ENCODE assay signal across 11 cellular contexts in genomic region chr6:166499350-166500163, GRCh38.
DNase-seq lines count a peak whose midpoint lies in the region; ATAC-seq and TF ChIP-seq lines count a peak whose summit lies in the region.
"Had no signal": no experiment of that assay in that cellular context is flagged by ENCODE, and none has a peak within 500 bp of the region (broad histone marks: within the 10 kb centered on the region; RNA-seq: fewer than 3 reads in every experiment).

No MANE protein-coding gene starts in this region.

- intact Hi-C loops in activated naive CD4-positive, alpha-beta T cell treated with anti-CD3 and anti-CD28 coated beads for 36 hours (cut with micrococcal nuclease), result loop anchor here (1.0 kb wide), 1 partner anchor 11 kb away; no protein-coding TSS in a partner anchor

- no peaks in the 10 kb centered on the region for H3K79me2 ChIP-seq in hepatocyte

- H3K4me3 ChIP-seq in hepatocyte, result no peak overlapping the region
- H3K4me3 ChIP-seq: gastrocnemius medialis, tibial nerve had no signal

- no peaks in the 10 kb centered on the region for H3K36me3 ChIP-seq in hepatocyte (replicated peaks; ENCODE audit: insufficient read depth, low read depth)

- H4K20me1 ChIP-seq in hepatocyte (ENCODE audit: insufficient read depth, poor library complexity, severe bottlenecking), result no peaks in the 10 kb centered on the region

- H3K27ac ChIP-seq in hepatocyte, result no peak overlapping the region
- H3K27ac ChIP-seq: gastrocnemius medialis, tibial nerve had no signal

- over 99% methylated on average over 7 of the region's 7 CpGs for WGBS in hepatocyte (ENCODE audit: low lambda C conversion rate, missing lambda C conversion rate)

- peaks cover 18% of the 10 kb centered on the region for H3K4me1 Mint-ChIP-seq in activated naive CD4-positive, alpha-beta T cell treated with anti-CD3 and anti-CD28 coated beads for 36 hours (ENCODE audit: low read depth)
- peaks cover 11% of the 10 kb centered on the region for H3K4me1 Mint-ChIP-seq in stimulated activated naive CD8-positive, alpha-beta T cell treated with anti-CD3 and anti-CD28 coated beads, Interleukin-15, Interleukin-2, amounts not matched to agents 100 ng/mL and 50 ng/mL, for 24 hours (ENCODE audit: low read depth)

- H3K27me3 ChIP-seq in hepatocyte, result no peaks in the 10 kb centered on the region
- H3K27me3 ChIP-seq: gastrocnemius medialis, tibial nerve had no signal

- H3K4me1 ChIP-seq in hepatocyte (ENCODE audit: insufficient read depth), result no peaks in the 10 kb centered on the region

- no peak overlapping the region for H3K4me3 Mint-ChIP-seq in activated naive CD4-positive, alpha-beta T cell treated with anti-CD3 and anti-CD28 coated beads for 36 hours
- no peak overlapping the region for H3K4me3 Mint-ChIP-seq in stimulated activated naive CD8-positive, alpha-beta T cell treated with anti-CD3 and anti-CD28 coated beads, Interleukin-15, Interleukin-2, amounts not matched to agents 100 ng/mL and 50 ng/mL, for 24 hours

- H3K9me3 Mint-ChIP-seq in activated naive CD4-positive, alpha-beta T cell treated with anti-CD3 and anti-CD28 coated beads for 36 hours, result no peaks in the 10 kb centered on the region
- H3K9me3 Mint-ChIP-seq in stimulated activated naive CD8-positive, alpha-beta T cell treated with anti-CD3 and anti-CD28 coated beads, Interleukin-15, Interleukin-2, amounts not matched to agents 100 ng/mL and 50 ng/mL, for 24 hours, result no peaks in the 10 kb centered on the region

- ATAC-seq in GM21737 (IDR thresholded peaks at IDR 0.05; ENCODE audit: unreplicated experiment) (peak; percentile 48), HG03460 (IDR thresholded peaks at IDR 0.05; ENCODE audit: unreplicated experiment) (peak; percentile 68)
- ATAC-seq: gastrocnemius medialis had no signal

- no peaks in the 10 kb centered on the region for H3K9me3 ChIP-seq in hepatocyte (ENCODE audit: low read depth)
- H3K9me3 ChIP-seq: gastrocnemius medialis, tibial nerve had no signal

- CTCF ChIA-PET in activated naive CD4-positive, alpha-beta T cell treated with anti-CD3 and anti-CD28 coated beads for 36 hours (lab: Charles Lee), result no interaction called here

- no peak overlapping the region for H2AFZ ChIP-seq in hepatocyte

- no peak overlapping the region for H3K27ac Mint-ChIP-seq in activated naive CD4-positive, alpha-beta T cell treated with anti-CD3 and anti-CD28 coated beads for 36 hours
- peak overlapping the region; percentile 17 for H3K27ac Mint-ChIP-seq in stimulated activated naive CD8-positive, alpha-beta T cell treated with anti-CD3 and anti-CD28 coated beads, Interleukin-15, Interleukin-2, amounts not matched to agents 100 ng/mL and 50 ng/mL, for 24 hours

- in situ Hi-C loops in G401 (cut with HindIII; ENCODE audit: low sequenced_read_pairs), result no loop called here

- DNase-seq in activated naive CD4-positive, alpha-beta T cell treated with anti-CD3 and anti-CD28 coated beads for 36 hours, result peak; percentile 16
- no peak for DNase-seq in activated naive CD4-positive, alpha-beta T cell treated with anti-CD3 and anti-CD28 coated beads, Interleukin-2, amount 50 U/mL, for 16 hours
- DNase-seq in hepatocyte (ENCODE audit: low spot score), result no peak
- no peak for DNase-seq in G401 (ENCODE audit: low spot score)
- DNase-seq in cerebellar cortex (ENCODE audit: low spot score), result no peak
- DNase-seq: gastrocnemius medialis, NCI-H1436 treated with DMSO at 0.1 percent for 48 hours had no signal

- no peak for TF ChIP-seq CTCF in hepatocyte (IDR thresholded peaks at IDR 0.05; ENCODE audit: poor library complexity)

- H3K4me2 ChIP-seq in hepatocyte, result no peak overlapping the region

- no peaks in the 10 kb centered on the region for H3K9me2 ChIP-seq in hepatocyte (replicated peaks; ENCODE audit: insufficient read depth)

- H3K36me3 Mint-ChIP-seq in activated naive CD4-positive, alpha-beta T cell treated with anti-CD3 and anti-CD28 coated beads for 36 hours (ENCODE audit: low read depth), result peaks cover 2% of the 10 kb centered on the region
- H3K36me3 Mint-ChIP-seq in stimulated activated naive CD8-positive, alpha-beta T cell treated with anti-CD3 and anti-CD28 coated beads, Interleukin-15, Interleukin-2, amounts not matched to agents 100 ng/mL and 50 ng/mL, for 24 hours (ENCODE audit: low read depth), result no peaks in the 10 kb centered on the region

- no peaks in the 10 kb centered on the region for H3K27me3 Mint-ChIP-seq in activated naive CD4-positive, alpha-beta T cell treated with anti-CD3 and anti-CD28 coated beads for 36 hours (ENCODE audit: low read depth)
- H3K27me3 Mint-ChIP-seq in stimulated activated naive CD8-positive, alpha-beta T cell treated with anti-CD3 and anti-CD28 coated beads, Interleukin-15, Interleukin-2, amounts not matched to agents 100 ng/mL and 50 ng/mL, for 24 hours, result no peaks in the 10 kb centered on the region
